In genomic region chr20:25394276-25394675, GRCh38 we compare ENCODE assay signal across 18 cellular contexts. TPM values are rescaled to one million over a fixed set of nuclear protein-coding genes. Genes with fewer than 3 reads are reported as not detected.
DNase-seq lines count a peak whose midpoint lies in the region; ATAC-seq, FAIRE-seq and TF ChIP-seq lines count a peak whose summit lies in the region.
"Had no signal": no experiment of that assay in that cellular context is flagged by ENCODE, and none has a peak within 500 bp of the region (broad histone marks: within the 10 kb centered on the region; RNA-seq: fewer than 3 reads in every experiment).

No MANE protein-coding gene starts in this region.

- H3K9ac ChIP-seq in HepG2 (ENCODE audit: insufficient read depth, low read depth, low read length): no peak overlapping the region
- H3K9ac ChIP-seq in PC-3 (ENCODE audit: low read length): no peak overlapping the region
- no peak overlapping the region for H3K9ac ChIP-seq in mesendoderm (ENCODE audit: low read length)

- H3K27me3 ChIP-seq in HepG2 (ENCODE audit: control insufficient read depth in 1 of 2, insufficient read depth in 2 of 2, low read length in 2 of 2) (no peaks in the 10 kb centered on the region), right lobe of liver (no peaks in the 10 kb centered on the region), PC-3 (ENCODE audit: low read length) (no peaks in the 10 kb centered on the region), mesendoderm (ENCODE audit: insufficient read depth, low read length, poor library complexity) (no peaks in the 10 kb centered on the region), thyroid gland (no peaks in the 10 kb centered on the region), hepatocyte (no peaks in the 10 kb centered on the region)

- in situ Hi-C loops in HepG2 (cut with HindIII; ENCODE audit: extremely low pct_ligation_motif_present, low pct_unique_long_range_greater_than_20kb): no loop called here

- H3K56ac ChIP-seq in mesendoderm (ENCODE audit: low read length): no peak overlapping the region

- H3K36me3 ChIP-seq in HepG2 (replicated peaks in 1 of 2; ENCODE audit: control insufficient read depth in 1 of 2, insufficient read depth in 2 of 2, low read length in 2 of 2): no peaks in the 10 kb centered on the region
- no peaks in the 10 kb centered on the region for H3K36me3 ChIP-seq in right lobe of liver
- H3K36me3 ChIP-seq in PC-3 (ENCODE audit: low read depth, low read length): no peaks in the 10 kb centered on the region
- H3K36me3 ChIP-seq in mesendoderm (ENCODE audit: control insufficient read depth, insufficient read depth, low read length): no peaks in the 10 kb centered on the region
- no peaks in the 10 kb centered on the region for H3K36me3 ChIP-seq in thyroid gland
- H3K36me3 ChIP-seq in hepatocyte (replicated peaks; ENCODE audit: insufficient read depth, low read depth): no peaks in the 10 kb centered on the region

- H4K20me1 ChIP-seq in HepG2 (ENCODE audit: insufficient read depth, low read length) (no peaks in the 10 kb centered on the region), PC-3 (ENCODE audit: low read length) (no peaks in the 10 kb centered on the region), hepatocyte (ENCODE audit: insufficient read depth, poor library complexity, severe bottlenecking) (no peaks in the 10 kb centered on the region)

- no peak for FAIRE-seq in HepG2 (lab: Jason Lieb, UNC)
- FAIRE-seq: A204.1 had no signal

- no peak overlapping the region for H3K18ac ChIP-seq in mesendoderm (ENCODE audit: low read length)

- no peak overlapping the region for H3K4ac ChIP-seq in mesendoderm (ENCODE audit: low read depth, low read length)

- no peak overlapping the region for H2BK5ac ChIP-seq in mesendoderm (ENCODE audit: low read length)

- no TSS peak for BruUV-seq in HepG2 (replicated peaks; lab: Mats Ljungman, UMichigan)
- BruUV-seq in PC-3 (replicated peaks; lab: Mats Ljungman, UMichigan): no TSS peak

- peaks cover 4% of the 10 kb centered on the region for H3F3A ChIP-seq in PC-3 (ENCODE audit: low read length, unreplicated experiment)

- no peak overlapping the region for H3K23ac ChIP-seq in mesendoderm (ENCODE audit: low read length)

- no peak overlapping the region for H4K8ac ChIP-seq in mesendoderm (ENCODE audit: low read depth, low read length)

- no peaks in the 10 kb centered on the region for H3K9me3 ChIP-seq in HepG2 (ENCODE audit: low read length)
- H3K9me3 ChIP-seq in right lobe of liver: no peaks in the 10 kb centered on the region
- H3K9me3 ChIP-seq in PC-3 (ENCODE audit: low read length): no peaks in the 10 kb centered on the region
- H3K9me3 ChIP-seq in thyroid gland: no peaks in the 10 kb centered on the region
- H3K9me3 ChIP-seq in hepatocyte (ENCODE audit: low read depth): no peaks in the 10 kb centered on the region

- no peak overlapping the region for H2BK15ac ChIP-seq in mesendoderm (replicated peaks; ENCODE audit: low read depth)

- no peak for ATAC-seq in HepG2
- no peak for ATAC-seq in right lobe of liver
- no peak for ATAC-seq in PC-3
- ATAC-seq in sciatic nerve: no peak
- ATAC-seq: CD8-positive, alpha-beta T cell had no signal

- no peak overlapping the region for H3K4me3 ChIP-seq in HepG2 (replicated peaks in 1 of 3; ENCODE audit: insufficient read depth in 1 of 3, low read depth in 2 of 3, low read length in 3 of 3)
- H3K4me3 ChIP-seq in right lobe of liver: no peak overlapping the region
- no peak overlapping the region for H3K4me3 ChIP-seq in PC-3 (ENCODE audit: low read length)
- no peak overlapping the region for H3K4me3 ChIP-seq in mesendoderm (ENCODE audit: low read length)
- no peak overlapping the region for H3K4me3 ChIP-seq in thyroid gland (replicated peaks in 1 of 3)
- no peak overlapping the region for H3K4me3 ChIP-seq in hepatocyte
- H3K4me3 ChIP-seq: PC-9 had no signal

- no peak overlapping the region for H4K5ac ChIP-seq in mesendoderm (ENCODE audit: low read length)

- no peak for TF ChIP-seq RAD21 in HepG2 (CRISPR knock-in tag; IDR thresholded peaks at IDR 0.05)

- TF ChIP-seq CTCF in HepG2 (CRISPR knock-in tag; IDR thresholded peaks at IDR 0.05): no peak
- no peak for TF ChIP-seq CTCF in right lobe of liver (IDR thresholded peaks at IDR 0.05)
- TF ChIP-seq CTCF in PC-3 (conservative IDR thresholded peaks at IDR 0.05; ENCODE audit: low read depth, low read length): no peak
- no peak for TF ChIP-seq CTCF in thyroid gland (IDR thresholded peaks at IDR 0.05)
- TF ChIP-seq CTCF in hepatocyte (IDR thresholded peaks at IDR 0.05; ENCODE audit: poor library complexity): no peak

- H3K4me1 ChIP-seq in HepG2 (ENCODE audit: insufficient read depth, low read length): peaks cover 43% of the 10 kb centered on the region
- H3K4me1 ChIP-seq in right lobe of liver: peaks cover 0 to 3% (median 0%) of the 10 kb centered on the region in 4 donors
- H3K4me1 ChIP-seq in PC-3 (ENCODE audit: insufficient read depth, low read length): peaks cover 38% of the 10 kb centered on the region
- peaks cover 6% of the 10 kb centered on the region for H3K4me1 ChIP-seq in mesendoderm (ENCODE audit: control insufficient read depth, low read depth, low read length)
- H3K4me1 ChIP-seq in thyroid gland: peaks cover 14 to 24% of the 10 kb centered on the region in 2 donors
- H3K4me1 ChIP-seq in hepatocyte (ENCODE audit: insufficient read depth): peaks cover 14% of the 10 kb centered on the region

- POLR2A ChIA-PET in HepG2 (lab: Yijun Ruan, JAX): no interaction called here
- POLR2A ChIA-PET in PC-3 (lab: Charles Lee; ENCODE audit: unreplicated experiment): no interaction called here

- H2AK5ac ChIP-seq in mesendoderm (ENCODE audit: low read length): no peak overlapping the region

- TF ChIP-seq POLR2A in HepG2 (IDR thresholded peaks at IDR 0.05; ENCODE audit: insufficient read depth in 1 of 2, low read depth in 2 of 2, low read length in 2 of 2): no peak
- no peak for TF ChIP-seq POLR2A in right lobe of liver (IDR thresholded peaks at IDR 0.05)
- no peak for TF ChIP-seq POLR2A in thyroid gland (IDR thresholded peaks at IDR 0.05)

- no peak overlapping the region for H2BK120ac ChIP-seq in mesendoderm (ENCODE audit: low read depth, low read length)

- intact Hi-C loops in HepG2 (cut with micrococcal nuclease; ENCODE audit: unreplicated experiment): loop anchor here (10.0 kb wide), 2 partner anchors 99 to 399 kb away; partner anchors contain the start of gene APMAP
- intact Hi-C loops in right lobe of liver (cut with DNase I): loop anchor here in 1 of 2 donors (10.0 kb wide), 1 partner anchor 89 kb away; no protein-coding TSS in a partner anchor
- intact Hi-C loops in PC-3 (cut with micrococcal nuclease): loop anchor here (10.0 kb wide), 1 partner anchor 199 kb away; the partner anchor contains the start of gene ENTPD6
- intact Hi-C loops in thyroid gland (cut with DNase I): loop anchor here (10.0 kb wide), 1 partner anchor 199 kb away; the partner anchor contains the start of gene ENTPD6
- intact Hi-C loops in sciatic nerve (cut with DNase I): loop anchor here (10.0 kb wide), 1 partner anchor 99 kb away; no protein-coding TSS in a partner anchor

- peaks cover 6% of the 10 kb centered on the region for H3K79me2 ChIP-seq in HepG2 (ENCODE audit: insufficient read depth, low read length)
- peaks cover 9% of the 10 kb centered on the region for H3K79me2 ChIP-seq in PC-3 (ENCODE audit: low read length)
- peaks cover 8% of the 10 kb centered on the region for H3K79me2 ChIP-seq in mesendoderm (ENCODE audit: control insufficient read depth, insufficient read depth, low read length)
- peaks cover 8% of the 10 kb centered on the region for H3K79me2 ChIP-seq in hepatocyte

- no peak overlapping the region for H3K4me2 ChIP-seq in HepG2 (ENCODE audit: low read depth, low read length)
- H3K4me2 ChIP-seq in PC-3 (ENCODE audit: low read length): no peak overlapping the region
- H3K4me2 ChIP-seq in mesendoderm (ENCODE audit: low read length): no peak overlapping the region
- H3K4me2 ChIP-seq in hepatocyte: no peak overlapping the region
- H3K4me2 ChIP-seq: PC-9 had no signal

- DNase-seq in HepG2 (ENCODE audit: low spot score) (no peak), right lobe of liver (no peak), PC-3 (peak; percentile 62), mesendoderm (peak; percentile 70), thyroid gland (peak; percentile 18 to 27), SKM-1 treated with dmso at 0.1 percent for 144 hours (lab: John Stamatoyannopoulos, UW; ENCODE audit: unreplicated experiment) (no peak), sciatic nerve (ENCODE audit: low spot score) (no peak), hepatocyte (ENCODE audit: low spot score) (no peak)
- DNase-seq: CD8-positive, alpha-beta T cell; DMS53; KBM-7; NCI-H1048; NCI-H1436 treated with DMSO at 0.1 percent for 48 hours; NCI-H2081 treated with DMSO at 0.1 percent for 48 hours; NCI-H226; NCI-H524 had no signal

- 39% methylated on average over 5 of the region's 5 CpGs for WGBS in HepG2 (ENCODE audit: low lambda C conversion rate)
- 64% methylated on average over 5 of the region's 5 CpGs for WGBS in right lobe of liver (ENCODE audit: insufficient coverage, low coverage, low lambda C conversion rate, missing lambda C conversion rate)
- WGBS in mesendoderm (ENCODE audit: extremely low coverage, insufficient coverage, low lambda C conversion rate): no CpG with 5 or more reads among the region's 5 CpGs
- 29 to 42% methylated on average over 5 of the region's 5 CpGs for WGBS in thyroid gland, 2 donors
- 52% methylated on average over 5 of the region's 5 CpGs for WGBS in hepatocyte (ENCODE audit: low lambda C conversion rate, missing lambda C conversion rate)

- H2AFZ ChIP-seq in HepG2 (ENCODE audit: low read length) (no peak overlapping the region), PC-3 (ENCODE audit: low read length) (no peak overlapping the region), hepatocyte (no peak overlapping the region)
- H2AFZ ChIP-seq: PC-9 had no signal

- CTCF ChIA-PET in HepG2 (lab: Yijun Ruan, JAX; ENCODE audit: low intra/inter-chr PET ratio, low total read pairs) (no interaction called here), PC-3 (lab: Charles Lee) (no interaction called here)

- no peak for TF ChIP-seq EP300 in HepG2 (IDR thresholded peaks at IDR 0.05; ENCODE audit: low read depth in 2 of 2, low read length in 2 of 2)
- no peak for TF ChIP-seq EP300 in HepG2 (CRISPR knock-in tag; IDR thresholded peaks at IDR 0.05; ENCODE audit: borderline replicate concordance)

- H3K79me1 ChIP-seq in mesendoderm (ENCODE audit: low read length): peaks cover 3% of the 10 kb centered on the region

- H3K9me2 ChIP-seq in PC-3 (replicated peaks; ENCODE audit: low read length) (no peaks in the 10 kb centered on the region), hepatocyte (replicated peaks; ENCODE audit: insufficient read depth) (no peaks in the 10 kb centered on the region)

- no peak overlapping the region for H3K27ac ChIP-seq in HepG2 (ENCODE audit: extremely low read length, insufficient read depth, low read length)
- no peak overlapping the region for H3K27ac ChIP-seq in right lobe of liver
- no peak overlapping the region for H3K27ac ChIP-seq in PC-3 (ENCODE audit: low read length)
- no peak overlapping the region for H3K27ac ChIP-seq in mesendoderm (ENCODE audit: low read depth, low read length)
- H3K27ac ChIP-seq in thyroid gland: peak overlapping the region; percentile 21 to 39 (median 30)
- H3K27ac ChIP-seq in hepatocyte: no peak overlapping the region
- H3K27ac ChIP-seq: PC-9 had no signal

RNA-seq across cellular contexts. Expression of gene ABHD12, which starts 3.6 kb away (rescaled TPM):
- total RNA-seq in HepG2 (2016; rRNA removed; fragmentation: Illumina TruSeq; extraction: Trizol) (43.1 and 72.1 TPM in 2 replicates), right lobe of liver (10 to 100 TPM; 16.1 to 23.6 (median 18.7) TPM), PC-3 (2014; rRNA removed) (48.3 and 64.2 TPM in 2 replicates), thyroid gland (100 to 1,000 TPM; 103 to 212 (median 179) TPM), sciatic nerve (70.4 TPM), hepatocyte (63.0 and 69.5 TPM in 2 replicates)
- total RNA-seq in HepG2 (2016; cell fraction: cytosol; rRNA removed; fragmentation: Illumina TruSeq; extraction: Trizol; ENCODE audit: low read depth): 73.1 and 89.7 TPM in 2 replicates
- total RNA-seq in HepG2 (2016; cell fraction: insoluble cytoplasmic fraction; rRNA removed; fragmentation: Illumina TruSeq; extraction: Trizol): 38.1 and 70.5 TPM in 2 replicates
- total RNA-seq in HepG2 (2016; cell fraction: membrane; rRNA removed; fragmentation: Illumina TruSeq; extraction: Trizol): 99.5 and 113 TPM in 2 replicates
- 57.0 and 61.3 TPM in 2 replicates for total RNA-seq in HepG2 (2016; cell fraction: nucleus; rRNA removed; fragmentation: Illumina TruSeq; extraction: Trizol)
- polyA plus RNA-seq in HepG2 (2011; rRNA removed) (23.5 and 28.9 TPM in 2 replicates), hepatocyte (150 and 187 TPM in 2 replicates)
- polyA plus RNA-seq in HepG2 (2011; cell fraction: cytosol; rRNA removed): 29.9 and 33.0 TPM in 2 replicates
- polyA plus RNA-seq in HepG2 (2011; cell fraction: nucleus; rRNA removed): 27.9 TPM in 2 replicates
- polyA plus RNA-seq in HepG2 (2012): 51.1 and 71.7 TPM in 2 replicates
- 72.8 and 82.5 TPM in 2 replicates for polyA plus RNA-seq in HepG2 (2016; cell fraction: cytosol; fragmentation: Illumina TruSeq; extraction: Trizol; ENCODE audit: low read depth)
- polyA plus RNA-seq in HepG2 (2016; cell fraction: insoluble cytoplasmic fraction; fragmentation: Illumina TruSeq; extraction: Trizol; ENCODE audit: low read depth): 45.4 and 52.7 TPM in 2 replicates
- 96.3 and 99.8 TPM in 2 replicates for polyA plus RNA-seq in HepG2 (2016; cell fraction: membrane; fragmentation: Illumina TruSeq; extraction: Trizol; ENCODE audit: low read depth)
- 89.1 and 91.9 TPM in 2 replicates for polyA plus RNA-seq in HepG2 (2016; cell fraction: nucleus; fragmentation: Illumina TruSeq; extraction: Trizol; ENCODE audit: insufficient read depth, low read depth)
- polyA minus RNA-seq in HepG2 (2011; rRNA and poly(A)+ RNA removed; ENCODE audit: low replicate concordance): 28.9 and 42.1 TPM in 2 replicates
- 18.7 and 23.4 TPM in 2 replicates for polyA minus RNA-seq in HepG2 (2011; cell fraction: cytosol; rRNA and poly(A)+ RNA removed)
- 40.6 and 42.5 TPM in 2 replicates for polyA minus RNA-seq in HepG2 (2011; cell fraction: nucleus; rRNA and poly(A)+ RNA removed)
- polyA plus RNA-seq in mesendoderm (2013, experiment 1 of 2): 26.3 TPM
- polyA plus RNA-seq in mesendoderm (2013, experiment 2 of 2): 28.3 TPM

RNA-seq across cellular contexts. Expression of gene GINS1, which starts 13.2 kb away (rescaled TPM):
- total RNA-seq in HepG2 (2016; rRNA removed; fragmentation: Illumina TruSeq; extraction: Trizol): 59.9 and 74.6 TPM in 2 replicates
- total RNA-seq in HepG2 (2016; cell fraction: cytosol; rRNA removed; fragmentation: Illumina TruSeq; extraction: Trizol; ENCODE audit: low read depth): 12.1 and 13.7 TPM in 2 replicates
- total RNA-seq in HepG2 (2016; cell fraction: insoluble cytoplasmic fraction; rRNA removed; fragmentation: Illumina TruSeq; extraction: Trizol): 62.2 and 82.5 TPM in 2 replicates
- total RNA-seq in HepG2 (2016; cell fraction: membrane; rRNA removed; fragmentation: Illumina TruSeq; extraction: Trizol): 27.4 and 32.8 TPM in 2 replicates
- total RNA-seq in HepG2 (2016; cell fraction: nucleus; rRNA removed; fragmentation: Illumina TruSeq; extraction: Trizol): 30.1 and 33.0 TPM in 2 replicates
- polyA plus RNA-seq in HepG2 (2011; rRNA removed): 10.3 and 14.6 TPM in 2 replicates
- 8.1 and 9.7 TPM in 2 replicates for polyA plus RNA-seq in HepG2 (2011; cell fraction: cytosol; rRNA removed)
- polyA plus RNA-seq in HepG2 (2011; cell fraction: nucleus; rRNA removed): 5.7 and 6.6 TPM in 2 replicates
- polyA plus RNA-seq in HepG2 (2012): 6.6 and 15.3 TPM in 2 replicates
- 3.4 and 3.7 TPM in 2 replicates for polyA plus RNA-seq in HepG2 (2016; cell fraction: cytosol; fragmentation: Illumina TruSeq; extraction: Trizol; ENCODE audit: low read depth)
- 62.2 and 68.3 TPM in 2 replicates for polyA plus RNA-seq in HepG2 (2016; cell fraction: insoluble cytoplasmic fraction; fragmentation: Illumina TruSeq; extraction: Trizol; ENCODE audit: low read depth)
- 11.0 and 11.7 TPM in 2 replicates for polyA plus RNA-seq in HepG2 (2016; cell fraction: membrane; fragmentation: Illumina TruSeq; extraction: Trizol; ENCODE audit: low read depth)
- 50.8 and 54.7 TPM in 2 replicates for polyA plus RNA-seq in HepG2 (2016; cell fraction: nucleus; fragmentation: Illumina TruSeq; extraction: Trizol; ENCODE audit: insufficient read depth, low read depth)
- 9.2 and 15.1 TPM in 2 replicates for polyA minus RNA-seq in HepG2 (2011; rRNA and poly(A)+ RNA removed; ENCODE audit: low replicate concordance)
- polyA minus RNA-seq in HepG2 (2011; cell fraction: cytosol; rRNA and poly(A)+ RNA removed): 8.7 and 11.2 TPM in 2 replicates
- polyA minus RNA-seq in HepG2 (2011; cell fraction: nucleus; rRNA and poly(A)+ RNA removed): 8.8 and 9.4 TPM in 2 replicates
- total RNA-seq in right lobe of liver: 1 to 10 TPM in 2 of 6 experiments, under 1 TPM in 4; 0.37 to 3.5 (median 0.76) TPM
- total RNA-seq in PC-3 (2014; rRNA removed): 27.5 and 28.1 TPM in 2 replicates
- 35.4 TPM for polyA plus RNA-seq in mesendoderm (2013, experiment 1 of 2)
- 35.9 TPM for polyA plus RNA-seq in mesendoderm (2013, experiment 2 of 2)
- 1 to 10 TPM in 1 of 4 donors, under 1 TPM in 2, not detected in 1; 0.44 to 1.5 (median 0.89) TPM for total RNA-seq in thyroid gland
- 1.4 TPM for total RNA-seq in sciatic nerve
- total RNA-seq in hepatocyte: 4.9 and 6.5 TPM in 2 replicates
- 3.5 and 7.6 TPM in 2 replicates for polyA plus RNA-seq in hepatocyte

Comparison
In these comparisons a context has a peak if more than half of its experiments do, and no peak if none do; other contexts are left out.
1. DNase-seq: peak in PC-3 (single experiment), mesendoderm (single experiment) and thyroid gland (2 of 2); none in HepG2 (single experiment), right lobe of liver (0 of 3), SKM-1 treated with dmso at 0.1 percent for 144 hours (single experiment), sciatic nerve (single experiment) and hepatocyte (single experiment).
2. H3K27ac ChIP-seq: peak in thyroid gland (3 of 3); none in HepG2 (single experiment), right lobe of liver (0 of 3), PC-3 (single experiment), mesendoderm (single experiment) and hepatocyte (single experiment).